Comparison of ENCODE assay signal across 9 cellular contexts in genomic region chr17:27631409-27631755, GRCh38. TPM values are rescaled to one million over a fixed set of nuclear protein-coding genes. Genes with fewer than 3 reads are reported as not detected.
A peak's percentile ranks its signal among the peaks of the same experiment; 100 is the strongest.
DNase-seq lines count a peak whose midpoint lies in the region; ATAC-seq and TF ChIP-seq lines count a peak whose summit lies in the region.
"Had no signal": no experiment of that assay in that cellular context is flagged by ENCODE, and none has a peak within 500 bp of the region (broad histone marks: within the 10 kb centered on the region; RNA-seq: fewer than 3 reads in every experiment).

No MANE protein-coding gene starts in this region.

- intact Hi-C loops in left ventricle myocardium superior (cut with micrococcal nuclease) (no loop called here), vagina (cut with DNase I) (no loop called here)

- H3K9me3 ChIP-seq in RWPE2 (ENCODE audit: severe bottlenecking) (no peaks in the 10 kb centered on the region), vagina (no peaks in the 10 kb centered on the region)
- H3K9me3 ChIP-seq: adrenal gland had no signal

- no peak overlapping the region for H3K27ac ChIP-seq in RWPE2 (ENCODE audit: poor library complexity, severe bottlenecking)
- H3K27ac ChIP-seq in vagina: peak overlapping the region; percentile 82

- H3K36me3 ChIP-seq in RWPE2 (ENCODE audit: low read depth) (no peaks in the 10 kb centered on the region), vagina (no peaks in the 10 kb centered on the region)
- H3K36me3 ChIP-seq: adrenal gland had no signal

- TF ChIP-seq CTCF in RWPE2 (IDR thresholded peaks at IDR 0.05; ENCODE audit: poor library complexity, severe bottlenecking) (no peak), vagina (IDR thresholded peaks at IDR 0.05) (no peak)

- peak overlapping the region; percentile 95 for H3K4me3 ChIP-seq in GM08714 (ENCODE audit: low read length)
- H3K4me3 ChIP-seq in RWPE2 (ENCODE audit: severe bottlenecking): no peak overlapping the region
- H3K4me3 ChIP-seq in vagina: peak overlapping the region; percentile 24 to 30

- H3K4me1 ChIP-seq in RWPE2 (ENCODE audit: insufficient read depth, poor library complexity, severe bottlenecking) (no peaks in the 10 kb centered on the region), vagina (peaks cover 37% of the 10 kb centered on the region)

- TF ChIP-seq POLR2A in vagina (IDR thresholded peaks at IDR 0.05): no peak

- DNase-seq in RWPE2 (ENCODE audit: low spot score): no peak
- no peak for DNase-seq in left ventricle myocardium superior
- no peak for DNase-seq in vagina (ENCODE audit: extremely low spot score in 2 of 2)
- DNase-seq in retina: no peak
- no peak for DNase-seq in H4 (ENCODE audit: low spot score)

- ATAC-seq in GM21723 (IDR thresholded peaks at IDR 0.05; ENCODE audit: unreplicated experiment): peak; percentile 47
- peak; percentile 47; the same call in 2 of the 3 replicates for ATAC-seq in RWPE2 (ENCODE audit: low read depth)
- ATAC-seq in left ventricle myocardium superior: peak; percentile 9
- no peak for ATAC-seq in HG03025 (IDR thresholded peaks at IDR 0.05; ENCODE audit: low FRiP score, unreplicated experiment)

- H3K27me3 ChIP-seq in RWPE2 (ENCODE audit: insufficient read depth, poor library complexity, severe bottlenecking): no peaks in the 10 kb centered on the region
- H3K27me3 ChIP-seq in vagina: no peaks in the 10 kb centered on the region
- H3K27me3 ChIP-seq: adrenal gland had no signal

RNA-seq across cellular contexts. Expression of gene LGALS9, which starts 0.4 kb away (rescaled TPM):
- total RNA-seq in left ventricle myocardium superior (16.9 TPM), vagina (34.9 TPM)
- total RNA-seq in H4 (2014; rRNA removed; shearing (Covaris generic)): 6.6 and 10.8 TPM in 2 replicates
